ENCODE assay signal across 8 cellular contexts in genomic region chr3:172750368-172751187, GRCh38. TPM values are rescaled to one million over a fixed set of nuclear protein-coding genes. Genes with fewer than 3 reads are reported as not detected.
DNase-seq lines count a peak whose midpoint lies in the region; ATAC-seq, FAIRE-seq and TF ChIP-seq lines count a peak whose summit lies in the region.

TSS of gene ECT2 (plus strand) at chr3:172750726. CDS start at chr3:172754531, 3,805 bp downstream.

- H3K4me1 ChIP-seq in IMR-90 (ENCODE audit: control insufficient read depth, insufficient read depth, low read length) = no peaks in the 10 kb centered on the region; the same call in 1 of the 2 replicates
- H3K4me1 ChIP-seq in OCI-LY7 (ENCODE audit: insufficient read depth, low read length, poor library complexity, severe bottlenecking) = peaks cover 24% of the 10 kb centered on the region
- H3K4me1 ChIP-seq in endothelial cell of umbilical vein (ENCODE audit: control insufficient read depth, extremely low read depth, insufficient read depth, low read length) = peaks cover 32% of the 10 kb centered on the region

- H3K79me1 ChIP-seq in IMR-90 (ENCODE audit: low read depth in 1 of 2, low read length in 2 of 2) = peaks cover 10 to 13% of the 10 kb centered on the region in 2 experiments

- H3K27ac ChIP-seq in IMR-90 (ENCODE audit: insufficient read depth, low read length) (peak within 1 kb of the TSS; percentile 74), OCI-LY7 (ENCODE audit: low read depth, low read length, poor library complexity, severe bottlenecking) (peak within 1 kb of the TSS; percentile 82), endothelial cell of umbilical vein (ENCODE audit: insufficient read depth, low read depth, low read length) (peak within 1 kb of the TSS; percentile 97)

- peak within 1 kb of the TSS; percentile 82 to 88 for H4K8ac ChIP-seq in IMR-90 (ENCODE audit: low read depth in 2 of 2, low read length in 2 of 2)

- H3K9me1 ChIP-seq in IMR-90 (ENCODE audit: insufficient read depth, low read length) = no peaks in the 10 kb centered on the region
- no peaks in the 10 kb centered on the region for H3K9me1 ChIP-seq in endothelial cell of umbilical vein (replicated peaks; ENCODE audit: control insufficient read depth, extremely low read depth, insufficient read depth, low read length)

- peak within 1 kb of the TSS; percentile 84 for H3K23ac ChIP-seq in IMR-90 (ENCODE audit: low read depth, low read length)

- H3K4me2 ChIP-seq in IMR-90 (ENCODE audit: low read depth, low read length) (peak within 1 kb of the TSS; percentile 86), OCI-LY7 (ENCODE audit: low read length) (peak within 1 kb of the TSS; percentile 93), endothelial cell of umbilical vein (ENCODE audit: insufficient read depth, low read length) (peak within 1 kb of the TSS; percentile 100)

- peak within 1 kb of the TSS; percentile 92 for H4K91ac ChIP-seq in IMR-90 (ENCODE audit: insufficient read depth, low read depth, low read length)

- TF ChIP-seq RAD21 in IMR-90 (IDR thresholded peaks at IDR 0.05; ENCODE audit: low read length) = peak; percentile 72

- WGBS in IMR-90 (ENCODE audit: extremely low coverage in 2 of 2, insufficient read length in 1 of 2), 2 experiments = 0% methylated on average over 13 of the region's 50 CpGs; no CpG with 5 or more reads in 1 of the 2 experiments

- peak within 1 kb of the TSS; percentile 96 for H3K56ac ChIP-seq in IMR-90 (ENCODE audit: extremely low read depth, insufficient read depth, low read length)

- intact Hi-C loops in IMR-90 (cut with micrococcal nuclease) = loop anchor here (1.0 kb wide), 2 partner anchors 39 to 77 kb away; partner anchors contain the start of gene NCEH1
- intact Hi-C loops in OCI-LY7 (cut with micrococcal nuclease; ENCODE audit: unreplicated experiment) = loop anchor here (1.0 to 2.0 kb wide), 2 partner anchors 40 to 77 kb away; partner anchors contain the start of gene NCEH1
- intact Hi-C loops in endothelial cell of umbilical vein (cut with micrococcal nuclease) = loop anchor here (1.0 kb wide), 2 partner anchors 39 to 77 kb away; partner anchors contain the start of gene NCEH1

- BruUV-seq in IMR-90 (replicated peaks; lab: Mats Ljungman, UMichigan) (no TSS peak), OCI-LY7 (replicated peaks; lab: Mats Ljungman, UMichigan) (TSS peak; percentile 79), endothelial cell of umbilical vein (replicated peaks; lab: Mats Ljungman, UMichigan) (TSS peak; percentile 55)

- peak; percentile 83 for FAIRE-seq in endothelial cell of umbilical vein (lab: Jason Lieb, UNC)

- peak within 1 kb of the TSS; percentile 37; the same call in 1 of the 2 replicates for H2AK5ac ChIP-seq in IMR-90 (ENCODE audit: low read depth, low read length)

- ATAC-seq in GM21528 (IDR thresholded peaks at IDR 0.05; ENCODE audit: low FRiP score, unreplicated experiment) (peak; percentile 99), IMR-90 (ENCODE audit: low read depth) (peak; percentile 98)

- peak within 1 kb of the TSS; percentile 91 for H3K4ac ChIP-seq in IMR-90 (ENCODE audit: low read depth, low read length)

- H3K9me3 ChIP-seq in IMR-90 (ENCODE audit: control insufficient read depth, insufficient read depth, low read length) (no peaks in the 10 kb centered on the region), OCI-LY7 (ENCODE audit: low read length) (no peaks in the 10 kb centered on the region), endothelial cell of umbilical vein (replicated peaks; ENCODE audit: control insufficient read depth, insufficient read depth, low read length) (no peaks in the 10 kb centered on the region)

- peak; percentile 89 for TF ChIP-seq CTCF in IMR-90 (conservative IDR thresholded peaks at IDR 0.05; ENCODE audit: low read depth, low read length)
- TF ChIP-seq CTCF in OCI-LY7 (conservative IDR thresholded peaks at IDR 0.05; ENCODE audit: low read length) = peak; percentile 78
- peak; percentile 79 to 80 for TF ChIP-seq CTCF in endothelial cell of umbilical vein (IDR thresholded peaks at IDR 0.05; ENCODE audit: extremely low read depth in 1 of 2, insufficient read depth in 1 of 2, low read depth in 1 of 2, low read length in 2 of 2)

- H3K14ac ChIP-seq in IMR-90 (replicated peaks; ENCODE audit: low read depth, low read length) = peak within 1 kb of the TSS; percentile 88

- H3K27me3 ChIP-seq in IMR-90 (ENCODE audit: control insufficient read depth, insufficient read depth, low read length) (no peaks in the 10 kb centered on the region), endothelial cell of umbilical vein (ENCODE audit: control insufficient read depth in 2 of 2, insufficient read depth in 2 of 2, low read length in 2 of 2) (no peaks in the 10 kb centered on the region)

- POLR2A ChIA-PET in IMR-90 (lab: Charles Lee; ENCODE audit: unreplicated experiment) (interaction anchor here (0.6 kb wide), 3 partner anchors 38 to 588 kb away, joined by 3 to 6 read pairs (median 3); no protein-coding TSS in a partner anchor), OCI-LY7 (lab: Charles Lee) (interaction anchor here (0.6 to 2.7 kb wide), 20 partner anchors 10 to 1736 kb away, joined by 3 to 11 read pairs (median 4); partner anchors contain the start of gene NCEH1), endothelial cell of umbilical vein (lab: Charles Lee) (interaction anchor here (0.6 to 1.6 kb wide), 8 partner anchors 20 to 77 kb away, joined by 3 to 10 read pairs (median 4); partner anchors contain the start of gene NCEH1)

- H2AK9ac ChIP-seq in IMR-90 (replicated peaks; ENCODE audit: low read depth, low read length, poor library complexity) = peak within 1 kb of the TSS; percentile 94

- H2BK20ac ChIP-seq in IMR-90 (ENCODE audit: low read depth, low read length) = peak within 1 kb of the TSS; percentile 88

- peak within 1 kb of the TSS; percentile 85; the same call in 2 of the 3 replicates for H2BK15ac ChIP-seq in IMR-90 (ENCODE audit: low read depth, low read length)

- CTCF ChIA-PET in IMR-90 (lab: Yijun Ruan, JAX) = interaction anchor here (0.7 to 2.0 kb wide), 8 partner anchors 18 to 77 kb away, joined by 3 to 8 read pairs (median 3); no protein-coding TSS in a partner anchor
- CTCF ChIA-PET in OCI-LY7 (lab: Charles Lee; ENCODE audit: unreplicated experiment) = interaction anchor here (1.0 kb wide), 1 partner anchor 13 kb away, joined by 3 read pairs; no protein-coding TSS in a partner anchor
- CTCF ChIA-PET in endothelial cell of umbilical vein (lab: Charles Lee) = interaction anchor here (0.8 to 3.5 kb wide), 15 partner anchors 11 to 289 kb away, joined by 3 to 91 read pairs (median 5); partner anchors contain the start of gene NCEH1

- dilution Hi-C loops in IMR-90 (cut with HindIII; ENCODE audit: low sequenced_read_pairs, unreplicated experiment) (no loop called here), endothelial cell of umbilical vein (cut with MboI; ENCODE audit: extremely low pct_ligation_motif_present, low sequenced_read_pairs) (no loop called here)

- H3K36me3 ChIP-seq in IMR-90 (ENCODE audit: control insufficient read depth, insufficient read depth, low read length) (no peaks in the 10 kb centered on the region), OCI-LY7 (ENCODE audit: insufficient read depth, low read length) (peaks cover 34% of the 10 kb centered on the region), endothelial cell of umbilical vein (ENCODE audit: control insufficient read depth in 2 of 2, extremely low read depth in 1 of 2, insufficient read depth in 2 of 2, low read length in 2 of 2) (peaks cover 0 to 5% of the 10 kb centered on the region in 2 experiments)

- H2BK5ac ChIP-seq in IMR-90 (ENCODE audit: low read depth, low read length, poor library complexity, severe bottlenecking) = peak within 1 kb of the TSS; percentile 75

- H3K18ac ChIP-seq in IMR-90 (ENCODE audit: low read depth, low read length) = peak within 1 kb of the TSS; percentile 50

- H3K9ac ChIP-seq in IMR-90 (ENCODE audit: low read depth, low read length) = peak within 1 kb of the TSS; percentile 76
- peak within 1 kb of the TSS; percentile 99 for H3K9ac ChIP-seq in endothelial cell of umbilical vein (replicated peaks; ENCODE audit: extremely low read depth, insufficient read depth, low read length)

- H3K4me3 ChIP-seq in IMR-90 (ENCODE audit: insufficient read depth, low read depth, low read length) (peak within 1 kb of the TSS; percentile 83), OCI-LY7 (ENCODE audit: low read depth, low read length, poor library complexity, severe bottlenecking) (peak within 1 kb of the TSS; percentile 94), endothelial cell of umbilical vein (replicated peaks in 1 of 3; ENCODE audit: insufficient read depth in 1 of 3, low read depth in 1 of 3, low read length in 3 of 3) (peak within 1 kb of the TSS; percentile 63 to 100 (median 100))

- DNase-seq in DMS114 treated with DMSO at 0.1 percent for 48 hours (lab: John Stamatoyannopoulos, UW; ENCODE audit: unreplicated experiment) (peak; percentile 98), IMR-90 (peak; percentile 100), OCI-LY7 (ENCODE audit: low spot score) (peak; percentile 100), activated T-cell treated with anti-CD3 and anti-CD28 coated beads for 1 hour (ENCODE audit: low read depth) (peak; percentile 95), endothelial cell of umbilical vein (ENCODE audit: low read depth, low spot score) (peak; percentile 99), midbrain (lab: John Stamatoyannopoulos, UW) (peak; percentile 99)
- peak; percentile 92 to 93 for DNase-seq in stimulated activated CD8-positive, alpha-beta memory T cell treated with anti-CD3 and anti-CD28 coated beads, Interleukin-2, amount 100 ng/mL, for 1 hour (ENCODE audit: low read depth in 2 of 2)

- peak within 1 kb of the TSS; percentile 95 for H2AFZ ChIP-seq in IMR-90 (replicated peaks; ENCODE audit: low read length, poor library complexity)
- peak within 1 kb of the TSS; percentile 99 for H2AFZ ChIP-seq in OCI-LY7 (ENCODE audit: low read length)
- H2AFZ ChIP-seq in endothelial cell of umbilical vein (ENCODE audit: low read depth, low read length) = peak within 1 kb of the TSS; percentile 93

- no peaks in the 10 kb centered on the region for H3K9me2 ChIP-seq in OCI-LY7 (ENCODE audit: insufficient read depth, low read length)

- TF ChIP-seq POLR2A in IMR-90 (IDR thresholded peaks at IDR 0.05; ENCODE audit: low read depth, low read length) (no peak; the same call in 1 of the 2 replicates), endothelial cell of umbilical vein (IDR thresholded peaks at IDR 0.05; ENCODE audit: low read depth, low read length) (peak; percentile 63)

- in situ Hi-C loops in IMR-90 (cut with MboI; ENCODE audit: low sequenced_read_pairs) = no loop called here

- H4K20me1 ChIP-seq in IMR-90 (ENCODE audit: insufficient read depth, low read length) (no peaks in the 10 kb centered on the region), OCI-LY7 (ENCODE audit: insufficient read depth, low read length) (no peaks in the 10 kb centered on the region; the same call in 1 of the 2 replicates), endothelial cell of umbilical vein (replicated peaks; ENCODE audit: control insufficient read depth, extremely low read depth, insufficient read depth, low read length) (no peaks in the 10 kb centered on the region)

- peaks cover 49% of the 10 kb centered on the region for H3K79me2 ChIP-seq in OCI-LY7 (ENCODE audit: insufficient read depth, low read depth, low read length)
- peaks cover 47% of the 10 kb centered on the region for H3K79me2 ChIP-seq in endothelial cell of umbilical vein (ENCODE audit: control insufficient read depth, insufficient read depth, low read length)

- H2BK120ac ChIP-seq in IMR-90 (ENCODE audit: low read depth, low read length) = peak within 1 kb of the TSS; percentile 88

- H4K5ac ChIP-seq in IMR-90 (ENCODE audit: low read depth, low read length) = peak within 1 kb of the TSS; percentile 53; the same call in 1 of the 2 replicates

RNA-seq across cellular contexts. Expression of gene ECT2, which starts in this region (rescaled TPM):
- total RNA-seq in IMR-90 (2012; rRNA removed) (37.8 and 55.8 TPM in 2 replicates), OCI-LY7 (2022) (66.1 and 72.5 TPM in 2 replicates), endothelial cell of umbilical vein (44.7 and 47.5 TPM in 2 replicates)
- polyA plus RNA-seq in IMR-90 (2012; rRNA removed) (14.3 and 18.1 TPM in 2 replicates), endothelial cell of umbilical vein (7.2 and 10.3 TPM in 2 replicates)
- 2.4 and 4.4 TPM in 2 replicates for polyA plus RNA-seq in IMR-90 (2012; cell fraction: cytosol; rRNA removed)
- 1.6 and 10.8 TPM in 2 replicates for polyA plus RNA-seq in IMR-90 (2012; cell fraction: nucleus; rRNA removed; ENCODE audit: low replicate concordance)
- total RNA-seq in OCI-LY7 (2014; rRNA removed; shearing (Covaris generic)) = 48.1 and 51.5 TPM in 2 replicates
- 14.5 and 15.7 TPM in 2 replicates for polyA plus RNA-seq in endothelial cell of umbilical vein (2011; cell fraction: cytosol; rRNA removed)
- 27.8 and 42.4 TPM in 2 replicates for polyA plus RNA-seq in endothelial cell of umbilical vein (2011; cell fraction: nucleus; rRNA removed)
- 15.1 and 28.3 TPM in 2 replicates for polyA plus RNA-seq in endothelial cell of umbilical vein (2012)
- polyA minus RNA-seq in endothelial cell of umbilical vein = 18.8 and 24.8 TPM in 2 replicates
- 73.0 TPM for polyA minus RNA-seq in endothelial cell of umbilical vein (2011; cell fraction: cytosol; rRNA and poly(A)+ RNA removed)
- 54.5 and 87.6 TPM in 2 replicates for polyA minus RNA-seq in endothelial cell of umbilical vein (2011; cell fraction: nucleus; rRNA and poly(A)+ RNA removed)

Comparison
In these comparisons a context has a peak if more than half of its experiments do, and no peak if none do; other contexts are left out.
1. Peak in every context shown above with its lines: DNase-seq, ATAC-seq, H3K4me3 ChIP-seq and H3K27ac ChIP-seq.